28 cellular contexts compared by ENCODE assay signal in genomic region chr18:75275226-75275625, GRCh38.
"Had no signal": no experiment of that assay in that cellular context is flagged by ENCODE, and none has a peak within 500 bp of the region (broad histone marks: within the 10 kb centered on the region; RNA-seq: fewer than 3 reads in every experiment).

No MANE protein-coding gene starts in this region.

- H3K4me1 ChIP-seq: right lobe of liver, testis had no signal

- H3K36me3 Mint-ChIP-seq: mesothelial cell of epicardium; naive B cell; natural killer cell treated with Interleukin-12 subunit alpha and Interleukin-12 subunit beta and Interleukin-15 and Interleukin-18, amount 100 ng/mL, for 72 hours had no signal

- H2AFZ ChIP-seq: parathyroid adenoma had no signal

- H3K27me3 ChIP-seq: left lung, neutrophil, right lobe of liver, stomach, testis, thyroid gland, transverse colon, upper lobe of left lung, vagina had no signal

- H3K27ac Mint-ChIP-seq: mesothelial cell of epicardium; naive B cell; stimulated activated naive B cell treated with anti-CD40 and anti-IgM and Interleukin-4, amounts not matched to agents 10 μg/mL and 1 μg/mL and 100 μg/mL, for 72 hours had no signal

- H3K4me1 Mint-ChIP-seq: neural crest cell had no signal

- H3K27ac ChIP-seq: left lung, neutrophil, parathyroid adenoma, psoas muscle, right lobe of liver, skin epidermis, stomach, testis, thyroid gland, transverse colon, upper lobe of left lung, vagina had no signal

- ATAC-seq: left colon; left lung; natural killer cell treated with Interleukin-12 subunit alpha and Interleukin-12 subunit beta and Interleukin-15 and Interleukin-18, amount 100 ng/mL, for 72 hours; psoas muscle; right lobe of liver; stimulated activated naive B cell treated with anti-CD40 and anti-IgM and Interleukin-4, amounts not matched to agents 10 μg/mL and 1 μg/mL and 100 μg/mL, for 72 hours; stimulated activated naive CD8-positive, alpha-beta T cell treated with anti-CD3 and anti-CD28 coated beads, Interleukin-15, Interleukin-2, amounts not matched to agents 100 U/mL and 50 U/mL, for 24 hours had no signal

- H3K9ac ChIP-seq: parathyroid adenoma had no signal

- H3K4me3 ChIP-seq: left lung, lung, psoas muscle, right lobe of liver, skin epidermis, stomach, testis, thyroid gland, transverse colon, upper lobe of left lung, vagina had no signal

- DNase-seq: hippocampal formation; kidney glomerular epithelial cell; left colon; left lung; mesendoderm; naive B cell; occipital lobe; psoas muscle; right lobe of liver; stimulated activated CD4-positive, alpha-beta T cell treated with anti-CD3 and anti-CD28 coated beads, Interleukin-12 subunit alpha, Interleukin-12 subunit beta, amount 100 ng/mL, for 4 hours; stimulated activated CD4-positive, alpha-beta T cell treated with anti-CD3 and anti-CD28 coated beads, Interleukin-15, amount 100 ng/mL, for 24 hours; stimulated activated CD4-positive, alpha-beta T cell treated with anti-CD3 and anti-CD28 coated beads, Interleukin-2, amount 100 ng/mL, for 24 hours; stimulated activated CD4-positive, alpha-beta T cell treated with anti-CD3 and anti-CD28 coated beads, Interleukin-4, amount 100 ng/mL, for 1 hour; stimulated activated naive B cell treated with anti-CD40 and anti-IgM and Interleukin-4, amounts not matched to agents 10 μg/mL and 1 μg/mL and 100 μg/mL, for 72 hours; stimulated activated naive CD8-positive, alpha-beta T cell treated with anti-CD3 and anti-CD28 coated beads, Interleukin-15, Interleukin-2, amounts not matched to agents 100 U/mL and 50 U/mL, for 24 hours; stomach; testis; thyroid gland; transverse colon; upper lobe of left lung had no signal

- H3K9me3 Mint-ChIP-seq: mesothelial cell of epicardium; naive B cell; natural killer cell treated with Interleukin-12 subunit alpha and Interleukin-12 subunit beta and Interleukin-15 and Interleukin-18, amount 100 ng/mL, for 72 hours; neural crest cell; stimulated activated naive B cell treated with anti-CD40 and anti-IgM and Interleukin-4, amounts not matched to agents 10 μg/mL and 1 μg/mL and 100 μg/mL, for 72 hours had no signal

- H3K4me3 Mint-ChIP-seq: mesothelial cell of epicardium; naive B cell; natural killer cell treated with Interleukin-12 subunit alpha and Interleukin-12 subunit beta and Interleukin-15 and Interleukin-18, amount 100 ng/mL, for 72 hours; neural crest cell; stimulated activated naive B cell treated with anti-CD40 and anti-IgM and Interleukin-4, amounts not matched to agents 10 μg/mL and 1 μg/mL and 100 μg/mL, for 72 hours had no signal

- H3K36me3 ChIP-seq: left lung, neutrophil, right lobe of liver, stomach, thyroid gland, transverse colon, upper lobe of left lung, vagina had no signal

- H3K9me3 ChIP-seq: left lung, neutrophil, psoas muscle, right lobe of liver, stomach, testis, thyroid gland, transverse colon, upper lobe of left lung, vagina had no signal

- H3K27me3 Mint-ChIP-seq: naive B cell; natural killer cell treated with Interleukin-12 subunit alpha and Interleukin-12 subunit beta and Interleukin-15 and Interleukin-18, amount 100 ng/mL, for 72 hours; stimulated activated naive B cell treated with anti-CD40 and anti-IgM and Interleukin-4, amounts not matched to agents 10 μg/mL and 1 μg/mL and 100 μg/mL, for 72 hours had no signal
